Comparison of ENCODE assay signal across 15 cellular contexts in genomic region chr4:4913628-4914027, GRCh38. TPM values are rescaled to one million over a fixed set of nuclear protein-coding genes. Genes with fewer than 3 reads are reported as not detected.
DNase-seq lines count a peak whose midpoint lies in the region; ATAC-seq, FAIRE-seq and TF ChIP-seq lines count a peak whose summit lies in the region.
"Had no signal": no experiment of that assay in that cellular context is flagged by ENCODE, and none has a peak within 500 bp of the region (broad histone marks: within the 10 kb centered on the region; RNA-seq: fewer than 3 reads in every experiment).

No MANE protein-coding gene starts in this region.

- intact Hi-C loops in vagina (cut with DNase I): no loop called here
- intact Hi-C loops in body of pancreas (cut with DNase I): no loop called here

- no peak overlapping the region for H4K91ac ChIP-seq in mesenchymal stem cell (ENCODE audit: low read length)

- H3K9ac ChIP-seq in mesenchymal stem cell (ENCODE audit: low read length): peak overlapping the region; percentile 31

- no peaks in the 10 kb centered on the region for H3K79me1 ChIP-seq in mesenchymal stem cell (replicated peaks; ENCODE audit: low read length, poor library complexity, severe bottlenecking)

- H3K4ac ChIP-seq in mesenchymal stem cell (ENCODE audit: low read depth in 1 of 2, low read length in 2 of 2): no peak overlapping the region

- H3K4me1 ChIP-seq in mesenchymal stem cell (ENCODE audit: control insufficient read depth, insufficient read depth, low read depth, low read length) (no peaks in the 10 kb centered on the region), vagina (no peaks in the 10 kb centered on the region), body of pancreas (no peaks in the 10 kb centered on the region)
- H3K4me1 ChIP-seq: A549, BE2C had no signal

- H3K27ac ChIP-seq in mesenchymal stem cell (ENCODE audit: low read length, poor library complexity, severe bottlenecking): no peak overlapping the region
- no peak overlapping the region for H3K27ac ChIP-seq in vagina
- no peak overlapping the region for H3K27ac ChIP-seq in body of pancreas
- H3K27ac ChIP-seq: A549 had no signal

- TF ChIP-seq CTCF in bronchial epithelial cell (IDR thresholded peaks at IDR 0.05; ENCODE audit: insufficient read depth, low read length, severe bottlenecking): no peak
- TF ChIP-seq CTCF in vagina (IDR thresholded peaks at IDR 0.05): no peak
- TF ChIP-seq CTCF in body of pancreas (IDR thresholded peaks at IDR 0.05): no peak

- H2BK5ac ChIP-seq in mesenchymal stem cell (ENCODE audit: low read depth, low read length, poor library complexity, severe bottlenecking): no peak overlapping the region

- H3K4me2 ChIP-seq in mesenchymal stem cell (ENCODE audit: low read length, poor library complexity, severe bottlenecking): no peak overlapping the region
- H3K4me2 ChIP-seq: A549 had no signal

- TF ChIP-seq POLR2A in vagina (IDR thresholded peaks at IDR 0.05) (no peak), GM18505 (IDR thresholded peaks at IDR 0.05; ENCODE audit: borderline replicate concordance, extremely low read depth, insufficient read depth, insufficient read length) (no peak), body of pancreas (IDR thresholded peaks at IDR 0.05) (no peak)

- H4K8ac ChIP-seq in mesenchymal stem cell (ENCODE audit: low read length): no peak overlapping the region

- H2AFZ ChIP-seq in mesenchymal stem cell (ENCODE audit: low read depth, low read length): no peak overlapping the region

- FAIRE-seq in bronchial epithelial cell (lab: Jason Lieb, UNC): peak; percentile 68
- FAIRE-seq: A549 had no signal

- DNase-seq in MG63 (peak; percentile 2), bronchial epithelial cell (ENCODE audit: low read depth) (no peak), mesenchymal stem cell (no peak), vagina (ENCODE audit: extremely low spot score in 2 of 2) (peak; percentile 81 to 84), body of pancreas (no peak)
- DNase-seq in stimulated activated CD4-positive, alpha-beta T cell treated with anti-CD3 and anti-CD28 coated beads, Interleukin-2, amount 100 ng/mL, for 24 hours: no peak
- DNase-seq: BE2C; CD8-positive, alpha-beta T cell; COR-L47; DMS53; GF-D8 had no signal

- no peak overlapping the region for H2BK120ac ChIP-seq in mesenchymal stem cell (ENCODE audit: low read depth, low read length)

- H3K27me3 ChIP-seq in MG63 (no peaks in the 10 kb centered on the region), bronchial epithelial cell (ENCODE audit: control insufficient read depth, insufficient read depth, low read length) (no peaks in the 10 kb centered on the region), mesenchymal stem cell (ENCODE audit: control insufficient read depth in 1 of 2, insufficient read depth in 1 of 2, low read length in 2 of 2) (peaks cover 0 to 17% of the 10 kb centered on the region in 2 experiments), vagina (no peaks in the 10 kb centered on the region), body of pancreas (no peaks in the 10 kb centered on the region)
- H3K27me3 ChIP-seq: BE2C had no signal

- no peak overlapping the region for H3K18ac ChIP-seq in mesenchymal stem cell (ENCODE audit: low read depth in 1 of 2, low read length in 2 of 2)

- H3K36me3 ChIP-seq in MG63: no peaks in the 10 kb centered on the region
- H3K36me3 ChIP-seq in bronchial epithelial cell (ENCODE audit: control insufficient read depth, insufficient read depth, low read length): no peaks in the 10 kb centered on the region
- no peaks in the 10 kb centered on the region for H3K36me3 ChIP-seq in mesenchymal stem cell (ENCODE audit: control insufficient read depth in 1 of 2, insufficient read depth in 2 of 2, low read depth in 1 of 2, low read length in 2 of 2)
- H3K36me3 ChIP-seq in vagina: no peaks in the 10 kb centered on the region
- no peaks in the 10 kb centered on the region for H3K36me3 ChIP-seq in body of pancreas (replicated peaks in 1 of 2; ENCODE audit: insufficient read depth in 1 of 2, low read depth in 2 of 2)
- H3K36me3 ChIP-seq: BE2C had no signal

- no peaks in the 10 kb centered on the region for H3K9me3 ChIP-seq in MG63
- peaks cover 7% of the 10 kb centered on the region for H3K9me3 ChIP-seq in mesenchymal stem cell (ENCODE audit: control insufficient read depth, low read length)
- H3K9me3 ChIP-seq in vagina: no peaks in the 10 kb centered on the region
- no peaks in the 10 kb centered on the region for H3K9me3 ChIP-seq in body of pancreas
- H3K9me3 ChIP-seq: A549, BE2C had no signal

- no peak overlapping the region for H3K14ac ChIP-seq in mesenchymal stem cell (ENCODE audit: low read length in 2 of 2)

- no peak overlapping the region for H2AK5ac ChIP-seq in mesenchymal stem cell (ENCODE audit: low read length, severe bottlenecking)

- no peak overlapping the region for H2BK12ac ChIP-seq in mesenchymal stem cell (ENCODE audit: low read length in 2 of 2)

- H3K23ac ChIP-seq in mesenchymal stem cell (ENCODE audit: low read length in 2 of 2): no peak overlapping the region

- ATAC-seq in GM18505 (IDR thresholded peaks at IDR 0.05; ENCODE audit: unreplicated experiment) (no peak), body of pancreas (no peak)
- ATAC-seq: A549; CD8-positive, alpha-beta T cell; HCT116 had no signal

- H3K4me3 ChIP-seq in MG63 (no peak overlapping the region), bronchial epithelial cell (ENCODE audit: low read depth, low read length) (no peak overlapping the region), mesenchymal stem cell (ENCODE audit: insufficient read depth in 1 of 2, low read depth in 1 of 2, low read length in 2 of 2) (no peak overlapping the region), vagina (no peak overlapping the region), body of pancreas (no peak overlapping the region)
- H3K4me3 ChIP-seq: A549 had no signal

- H2BK15ac ChIP-seq in mesenchymal stem cell (ENCODE audit: low read depth, poor library complexity, severe bottlenecking): no peak overlapping the region

RNA-seq across cellular contexts. Expression of gene MSX1, which starts 54.2 kb away (rescaled TPM):
- 7.8 and 12.0 TPM in 2 replicates for total RNA-seq in MG63 (2014; rRNA removed; shearing (Covaris generic); ENCODE audit: low replicate concordance)
- total RNA-seq in bronchial epithelial cell: under 0.01 and 0.26 TPM in 2 replicates
- 3.9 TPM for polyA plus RNA-seq in mesenchymal stem cell (2013, experiment 1 of 2)
- 4.2 TPM for polyA plus RNA-seq in mesenchymal stem cell (2013, experiment 2 of 2)
- total RNA-seq in vagina: 31.4 TPM
- 1 to 10 TPM; 3.9 to 7.6 TPM for total RNA-seq in body of pancreas
- total RNA-seq: CD8-positive, alpha-beta T cell had no signal
- polyA plus RNA-seq: CD14-positive monocyte had no signal

Comparison
In these comparisons a context has a peak if more than half of its experiments do, and no peak if none do; other contexts are left out.
1. DNase-seq: peak in MG63 (single experiment) and vagina (2 of 2); none in bronchial epithelial cell (single experiment), mesenchymal stem cell (single experiment), stimulated activated CD4-positive, alpha-beta T cell treated with anti-CD3 and anti-CD28 coated beads, Interleukin-2, amount 100 ng/mL, for 24 hours (0 of 2) and body of pancreas (0 of 4).